Comparison of ENCODE assay signal across 1 cellular context in genomic region chr15:66701422-66702034, GRCh38.
TF ChIP-seq lines count a peak whose summit lies in the region.

No MANE protein-coding gene starts in this region.

TF ChIP-seq in HepG2, 621 proteins besides CTCF, POLR2A, EP300 and RAD21 (continued from another document and continues in another):
- TF ChIP-seq ZFP90 (CRISPR knock-in tag; IDR thresholded peaks at IDR 0.05; ENCODE audit: borderline replicate concordance): 0 out of 2 replicates have a peak, but pooled peaks have one; percentile 27
- TF ChIP-seq ZNF605 (CRISPR knock-in tag; IDR thresholded peaks at IDR 0.05): peak; percentile 73
- peak; percentile 54 for TF ChIP-seq XRCC5 (optimal IDR thresholded peaks at IDR 0.05; ENCODE audit: low read length)
- no peak for TF ChIP-seq NAIF1 (CRISPR knock-in tag; IDR thresholded peaks at IDR 0.05; ENCODE audit: borderline replicate concordance)
- peak; percentile 3; the same call in 1 of the 2 replicates for TF ChIP-seq ZNF768 (CRISPR knock-in tag; IDR thresholded peaks at IDR 0.05)
- no peak for TF ChIP-seq ZNF143 (CRISPR knock-in tag; IDR thresholded peaks at IDR 0.05)
- peak; percentile 48; the same call in 1 of the 2 replicates for TF ChIP-seq MEIS1 (CRISPR knock-in tag; IDR thresholded peaks at IDR 0.05; ENCODE audit: borderline replicate concordance)
- no peak for TF ChIP-seq IRF9 (CRISPR knock-in tag; IDR thresholded peaks at IDR 0.05; ENCODE audit: borderline replicate concordance)
- TF ChIP-seq ZNF430 (CRISPR knock-in tag; IDR thresholded peaks at IDR 0.05): 0 out of 2 replicates have a peak, but pooled peaks have one; percentile 14
- no peak for TF ChIP-seq ATF7 (IDR thresholded peaks at IDR 0.05)
- 0 out of 2 replicates have a peak, but pooled peaks have one; percentile 17 for TF ChIP-seq ATF7 (CRISPR knock-in tag; IDR thresholded peaks at IDR 0.05)
- 0 out of 2 replicates have a peak, but pooled peaks have one; percentile 45 for TF ChIP-seq ZC3H4 (CRISPR knock-in tag; IDR thresholded peaks at IDR 0.05; ENCODE audit: borderline replicate concordance)
- no peak for TF ChIP-seq IRF1 (CRISPR knock-in tag; IDR thresholded peaks at IDR 0.05; ENCODE audit: low read depth)
- TF ChIP-seq CBX5 (CRISPR knock-in tag; IDR thresholded peaks at IDR 0.05; ENCODE audit: borderline replicate concordance): no peak
- peak; percentile 87 for TF ChIP-seq HNRNPLL (IDR thresholded peaks at IDR 0.05; ENCODE audit: low read depth, low read length, poor library complexity, severe bottlenecking)
- 0 out of 2 replicates have a peak, but pooled peaks have one; percentile 50 for TF ChIP-seq ZNF687 (CRISPR knock-in tag; IDR thresholded peaks at IDR 0.05)
- TF ChIP-seq MTA1 (CRISPR knock-in tag; IDR thresholded peaks at IDR 0.05; ENCODE audit: borderline replicate concordance): peak; percentile 44; the same call in 1 of the 2 replicates
- no peak for TF ChIP-seq ZNF557 (CRISPR knock-in tag; IDR thresholded peaks at IDR 0.05)
- peak; percentile 36; the same call in 1 of the 2 replicates for TF ChIP-seq ZNF142 (CRISPR knock-in tag; IDR thresholded peaks at IDR 0.05)
- TF ChIP-seq CBFB (CRISPR knock-in tag; IDR thresholded peaks at IDR 0.05): no peak
- TF ChIP-seq ZBTB33 (CRISPR knock-in tag; IDR thresholded peaks at IDR 0.05): no peak
- no peak for TF ChIP-seq PCBP1 (IDR thresholded peaks at IDR 0.05; ENCODE audit: borderline replicate concordance, low read depth, low read length)
- 0 out of 4 replicates have a peak, but pooled peaks of 1 of the 2 experiments have one; percentile 14 for TF ChIP-seq HMGXB4 (CRISPR knock-in tag; IDR thresholded peaks at IDR 0.05; ENCODE audit: borderline replicate concordance in 1 of 2, low read depth in 1 of 2)
- no peak for TF ChIP-seq NONO (IDR thresholded peaks at IDR 0.05)
- 0 out of 2 replicates have a peak, but pooled peaks have one; percentile 26 for TF ChIP-seq NONO (CRISPR knock-in tag; conservative IDR thresholded peaks at IDR 0.05)
- peak; percentile 38 for TF ChIP-seq PHF8 (CRISPR knock-in tag; IDR thresholded peaks at IDR 0.05)
- peak; percentile 35; the same call in 1 of the 2 replicates for TF ChIP-seq RNF219 (CRISPR knock-in tag; IDR thresholded peaks at IDR 0.05)
- no peak for TF ChIP-seq NPAS2 (CRISPR knock-in tag; IDR thresholded peaks at IDR 0.05; ENCODE audit: borderline replicate concordance)
- 0 out of 2 replicates have a peak, but pooled peaks have one; percentile 24 for TF ChIP-seq ZNF251 (CRISPR knock-in tag; IDR thresholded peaks at IDR 0.05)
- no peak for TF ChIP-seq FLYWCH1 (CRISPR knock-in tag; IDR thresholded peaks at IDR 0.05)
- no peak for TF ChIP-seq RFX5 (IDR thresholded peaks at IDR 0.05; ENCODE audit: low read depth, low read length)
- peak; percentile 55; the same call in 1 of the 2 replicates for TF ChIP-seq ZFY (CRISPR knock-in tag; IDR thresholded peaks at IDR 0.05)
- 0 out of 2 replicates have a peak, but pooled peaks have one; percentile 9 for TF ChIP-seq KLF15 (CRISPR knock-in tag; IDR thresholded peaks at IDR 0.05; ENCODE audit: borderline replicate concordance)
- TF ChIP-seq ZNF782 (CRISPR knock-in tag; IDR thresholded peaks at IDR 0.05; ENCODE audit: borderline replicate concordance): peak; percentile 49; the same call in 1 of the 2 replicates
- no peak for TF ChIP-seq POLR2AphosphoS5 (IDR thresholded peaks at IDR 0.05; ENCODE audit: low read depth, low read length)
- peak; percentile 8; the same call in 1 of the 2 replicates for TF ChIP-seq KDM2A (CRISPR knock-in tag; IDR thresholded peaks at IDR 0.05; ENCODE audit: borderline replicate concordance, low read depth)
- 0 out of 2 replicates have a peak, but pooled peaks have one; percentile 17 for TF ChIP-seq ZNF788 (CRISPR knock-in tag; IDR thresholded peaks at IDR 0.05; ENCODE audit: borderline replicate concordance)
- peak; percentile 50 for TF ChIP-seq AGO2 (optimal IDR thresholded peaks at IDR 0.05; ENCODE audit: low read depth, low read length)
- TF ChIP-seq NKX3-1 (CRISPR knock-in tag; IDR thresholded peaks at IDR 0.05): no peak
- TF ChIP-seq CREB3 (CRISPR knock-in tag; IDR thresholded peaks at IDR 0.05): no peak
- TF ChIP-seq HOXA9 (CRISPR knock-in tag; IDR thresholded peaks at IDR 0.05; ENCODE audit: borderline replicate concordance): peak; percentile 75; the same call in 1 of the 2 replicates
- peak; percentile 56 for TF ChIP-seq SRSF1 (optimal IDR thresholded peaks at IDR 0.05; ENCODE audit: low read depth, low read length)
- no peak for TF ChIP-seq NCOA2 (CRISPR knock-in tag; IDR thresholded peaks at IDR 0.05)
